In the genomic region with DNA sequence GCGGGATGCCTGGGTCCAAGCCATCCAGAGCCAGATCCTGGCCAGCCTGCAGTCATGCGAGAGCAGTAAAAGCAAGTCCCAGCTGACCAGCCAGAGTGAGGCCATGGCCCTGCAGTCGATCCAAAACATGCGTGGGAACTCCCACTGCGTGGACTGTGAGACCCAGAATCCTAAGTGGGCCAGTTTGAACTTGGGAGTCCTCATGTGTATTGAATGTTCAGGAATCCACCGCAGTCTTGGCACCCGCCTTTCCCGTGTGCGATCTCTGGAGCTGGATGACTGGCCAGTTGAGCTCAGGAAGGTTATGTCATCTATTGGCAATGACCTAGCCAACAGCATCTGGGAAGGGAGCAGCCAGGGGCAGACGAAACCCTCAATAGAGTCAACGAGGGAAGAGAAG, we compare ENCODE assay signal across 19 cellular contexts. TPM values are rescaled to one million over a fixed set of nuclear protein-coding genes. Genes with fewer than 3 reads are reported as not detected.
"Had no signal": no experiment of that assay in that cellular context is flagged by ENCODE, and none has a peak within 500 bp of the region (broad histone marks: within the 10 kb centered on the region; RNA-seq: fewer than 3 reads in every experiment).

No MANE protein-coding gene starts in this region.

RNA-seq across cellular contexts. Expression of a gene that starts 11.0 kb away (rescaled TPM):
- total RNA-seq: activated naive CD4-positive, alpha-beta T cell treated with anti-CD3 and anti-CD28 coated beads for 36 hours; activated naive CD4-positive, alpha-beta T cell treated with anti-CD3 and anti-CD28 coated beads, Interleukin-2, amount 50 U/mL, for 72 hours; activated naive CD8-positive, alpha-beta T cell treated with anti-CD3 and anti-CD28 coated beads for 36 hours; activated naive CD8-positive, alpha-beta T cell treated with anti-CD3 and anti-CD28 coated beads, Interleukin-2, amount 10 ng/mL, durations not matched to agents 7 days and 5 days; activated T-cell treated with anti-CD3 and anti-CD28 coated beads, Interleukin-2, amount 50 U/mL, for 4 hours; activated T-cell treated with anti-CD3 and anti-CD28 coated beads, Interleukin-2, amount 50 U/mL, for 72 hours; activated T-helper 1 cell treated with anti-CD3 and anti-CD28 coated beads, Interleukin-12 subunit alpha, Interleukin-12 subunit beta, Interleukin-2, Interleukin-4 antibody, amounts not matched to agents 30 ng/mL and 10 ng/mL and 1 ng/mL, durations not matched to agents 14 hours and 24 hours and 36 hours; activated T-helper 17 cell treated with anti-CD3 and anti-CD28 coated beads, Interleukin-2, amount 50 U/mL, for 72 hours; activated T-helper 2 cell treated with anti-CD3 and anti-CD28 coated beads, Interferon-gamma antibody, Interleukin-2, Interleukin-4, amounts not matched to agents 10 μg/mL and 5 μg/mL and 100 μg/mL, durations not matched to agents 14 hours and 24 hours and 36 hours; aorta; ascending aorta; astrocyte; body of pancreas; breast epithelium; cardiac muscle cell; cardiac septum; cerebellum; chondrocyte had no signal
- polyA plus RNA-seq: adipose tissue, aorta, cardiac muscle cell had no signal

RNA-seq across cellular contexts. Expression of a gene that starts 40.9 kb away (rescaled TPM):
- total RNA-seq: activated naive CD4-positive, alpha-beta T cell treated with anti-CD3 and anti-CD28 coated beads for 36 hours; activated naive CD4-positive, alpha-beta T cell treated with anti-CD3 and anti-CD28 coated beads, Interleukin-2, amount 50 U/mL, for 72 hours; activated naive CD8-positive, alpha-beta T cell treated with anti-CD3 and anti-CD28 coated beads for 36 hours; activated naive CD8-positive, alpha-beta T cell treated with anti-CD3 and anti-CD28 coated beads, Interleukin-2, amount 10 ng/mL, durations not matched to agents 7 days and 5 days; activated T-cell treated with anti-CD3 and anti-CD28 coated beads, Interleukin-2, amount 50 U/mL, for 72 hours; activated T-helper 1 cell treated with anti-CD3 and anti-CD28 coated beads, Interleukin-12 subunit alpha, Interleukin-12 subunit beta, Interleukin-2, Interleukin-4 antibody, amounts not matched to agents 30 ng/mL and 10 ng/mL and 1 ng/mL, durations not matched to agents 14 hours and 24 hours and 36 hours; activated T-helper 17 cell treated with anti-CD3 and anti-CD28 coated beads, Interleukin-2, amount 50 U/mL, for 72 hours; activated T-helper 2 cell treated with anti-CD3 and anti-CD28 coated beads, Interferon-gamma antibody, Interleukin-2, Interleukin-4, amounts not matched to agents 10 μg/mL and 5 μg/mL and 100 μg/mL, durations not matched to agents 14 hours and 24 hours and 36 hours; astrocyte; cardiac muscle cell had no signal

RNA-seq across cellular contexts. Expression of a gene that starts 50.7 kb away (rescaled TPM):
- total RNA-seq: activated naive CD8-positive, alpha-beta T cell treated with anti-CD3 and anti-CD28 coated beads for 36 hours; activated naive CD8-positive, alpha-beta T cell treated with anti-CD3 and anti-CD28 coated beads, Interleukin-2, amount 10 ng/mL, durations not matched to agents 7 days and 5 days; activated T-cell treated with anti-CD3 and anti-CD28 coated beads, Interleukin-2, amount 50 U/mL, for 72 hours; activated T-helper 17 cell treated with anti-CD3 and anti-CD28 coated beads, Interleukin-2, amount 50 U/mL, for 72 hours; activated T-helper 2 cell treated with anti-CD3 and anti-CD28 coated beads, Interferon-gamma antibody, Interleukin-2, Interleukin-4, amounts not matched to agents 10 μg/mL and 5 μg/mL and 100 μg/mL, durations not matched to agents 14 hours and 24 hours and 36 hours had no signal

RNA-seq across cellular contexts. Expression of a gene that starts 51.7 kb away (rescaled TPM):
- total RNA-seq: activated naive CD4-positive, alpha-beta T cell treated with anti-CD3 and anti-CD28 coated beads for 36 hours; activated naive CD4-positive, alpha-beta T cell treated with anti-CD3 and anti-CD28 coated beads, Interleukin-2, amount 50 U/mL, for 72 hours; activated naive CD8-positive, alpha-beta T cell treated with anti-CD3 and anti-CD28 coated beads for 36 hours; activated naive CD8-positive, alpha-beta T cell treated with anti-CD3 and anti-CD28 coated beads, Interleukin-2, amount 10 ng/mL, durations not matched to agents 7 days and 5 days; activated T-helper 1 cell treated with anti-CD3 and anti-CD28 coated beads, Interleukin-12 subunit alpha, Interleukin-12 subunit beta, Interleukin-2, Interleukin-4 antibody, amounts not matched to agents 30 ng/mL and 10 ng/mL and 1 ng/mL, durations not matched to agents 14 hours and 24 hours and 36 hours; activated T-helper 2 cell treated with anti-CD3 and anti-CD28 coated beads, Interferon-gamma antibody, Interleukin-2, Interleukin-4, amounts not matched to agents 10 μg/mL and 5 μg/mL and 100 μg/mL, durations not matched to agents 14 hours and 24 hours and 36 hours had no signal
